ENCODE assay signal across 2 cellular contexts in genomic region chr2:216578325-216578724, GRCh38.
TF ChIP-seq lines count a peak whose summit lies in the region.

No MANE protein-coding gene starts in this region.

TF ChIP-seq in HepG2, 621 proteins besides CTCF, POLR2A, EP300 and RAD21:
- no peak for TF ChIP-seq PCBP2 (optimal IDR thresholded peaks at IDR 0.05; ENCODE audit: low read depth, low read length, poor library complexity, severe bottlenecking)
- TF ChIP-seq MEF2D (CRISPR knock-in tag; IDR thresholded peaks at IDR 0.05): no peak
- no peak for TF ChIP-seq MYC (CRISPR knock-in tag; IDR thresholded peaks at IDR 0.05; ENCODE audit: borderline replicate concordance)
- no peak for TF ChIP-seq FOXA3 (CRISPR knock-in tag; IDR thresholded peaks at IDR 0.05)
- 0 out of 2 replicates have a peak, but pooled peaks have one; percentile 2 for TF ChIP-seq CREB1 (IDR thresholded peaks at IDR 0.05)
- no peak for TF ChIP-seq CREB1 (CRISPR knock-in tag; IDR thresholded peaks at IDR 0.05)
- TF ChIP-seq ETS1 (CRISPR knock-in tag; IDR thresholded peaks at IDR 0.05): no peak
- no peak for TF ChIP-seq ZZZ3 (CRISPR knock-in tag; IDR thresholded peaks at IDR 0.05; ENCODE audit: borderline replicate concordance)
- no peak for TF ChIP-seq ZBTB42 (CRISPR knock-in tag; IDR thresholded peaks at IDR 0.05)
- TF ChIP-seq THRA (CRISPR knock-in tag; IDR thresholded peaks at IDR 0.05; ENCODE audit: borderline replicate concordance): no peak
- peak; percentile 39 for TF ChIP-seq FOSL2 (CRISPR knock-in tag; IDR thresholded peaks at IDR 0.05)

TF ChIP-seq in SK-N-SH treated with all-trans-retinoic acid at 6 μM for 48 hours, 23 proteins besides CTCF, POLR2A, EP300 and RAD21:
- no peak for TF ChIP-seq POU6F1 (CRISPR knock-in tag; IDR thresholded peaks at IDR 0.05; ENCODE audit: borderline replicate concordance, low read depth)
- no peak for TF ChIP-seq CSDC2 (CRISPR knock-in tag; IDR thresholded peaks at IDR 0.05)
- no peak for TF ChIP-seq GLIS3 (CRISPR knock-in tag; IDR thresholded peaks at IDR 0.05)
- TF ChIP-seq, protein P1, sequence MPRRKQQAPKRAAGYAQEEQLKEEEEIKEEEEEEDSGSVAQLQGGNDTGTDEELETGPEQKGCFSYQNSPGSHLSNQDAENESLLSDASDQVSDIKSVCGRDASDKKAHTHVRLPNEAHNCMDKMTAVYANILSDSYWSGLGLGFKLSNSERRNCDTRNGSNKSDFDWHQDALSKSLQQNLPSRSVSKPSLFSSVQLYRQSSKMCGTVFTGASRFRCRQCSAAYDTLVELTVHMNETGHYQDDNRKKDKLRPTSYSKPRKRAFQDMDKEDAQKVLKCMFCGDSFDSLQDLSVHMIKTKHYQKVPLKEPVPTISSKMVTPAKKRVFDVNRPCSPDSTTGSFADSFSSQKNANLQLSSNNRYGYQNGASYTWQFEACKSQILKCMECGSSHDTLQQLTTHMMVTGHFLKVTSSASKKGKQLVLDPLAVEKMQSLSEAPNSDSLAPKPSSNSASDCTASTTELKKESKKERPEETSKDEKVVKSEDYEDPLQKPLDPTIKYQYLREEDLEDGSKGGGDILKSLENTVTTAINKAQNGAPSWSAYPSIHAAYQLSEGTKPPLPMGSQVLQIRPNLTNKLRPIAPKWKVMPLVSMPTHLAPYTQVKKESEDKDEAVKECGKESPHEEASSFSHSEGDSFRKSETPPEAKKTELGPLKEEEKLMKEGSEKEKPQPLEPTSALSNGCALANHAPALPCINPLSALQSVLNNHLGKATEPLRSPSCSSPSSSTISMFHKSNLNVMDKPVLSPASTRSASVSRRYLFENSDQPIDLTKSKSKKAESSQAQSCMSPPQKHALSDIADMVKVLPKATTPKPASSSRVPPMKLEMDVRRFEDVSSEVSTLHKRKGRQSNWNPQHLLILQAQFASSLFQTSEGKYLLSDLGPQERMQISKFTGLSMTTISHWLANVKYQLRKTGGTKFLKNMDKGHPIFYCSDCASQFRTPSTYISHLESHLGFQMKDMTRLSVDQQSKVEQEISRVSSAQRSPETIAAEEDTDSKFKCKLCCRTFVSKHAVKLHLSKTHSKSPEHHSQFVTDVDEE (CRISPR knock-in tag; IDR thresholded peaks at IDR 0.05): no peak
- TF ChIP-seq TOX (CRISPR knock-in tag; IDR thresholded peaks at IDR 0.05; ENCODE audit: borderline replicate concordance): no peak
- TF ChIP-seq ZFP30 (CRISPR knock-in tag; IDR thresholded peaks at IDR 0.05): no peak
- TF ChIP-seq BACH2 (CRISPR knock-in tag; IDR thresholded peaks at IDR 0.05; ENCODE audit: borderline replicate concordance): no peak
- no peak for TF ChIP-seq PPARA (CRISPR knock-in tag; IDR thresholded peaks at IDR 0.05; ENCODE audit: borderline replicate concordance)
- no peak for TF ChIP-seq ZFP3 (CRISPR knock-in tag; IDR thresholded peaks at IDR 0.05)
